6 cellular contexts compared by ENCODE assay signal in the genomic region with DNA sequence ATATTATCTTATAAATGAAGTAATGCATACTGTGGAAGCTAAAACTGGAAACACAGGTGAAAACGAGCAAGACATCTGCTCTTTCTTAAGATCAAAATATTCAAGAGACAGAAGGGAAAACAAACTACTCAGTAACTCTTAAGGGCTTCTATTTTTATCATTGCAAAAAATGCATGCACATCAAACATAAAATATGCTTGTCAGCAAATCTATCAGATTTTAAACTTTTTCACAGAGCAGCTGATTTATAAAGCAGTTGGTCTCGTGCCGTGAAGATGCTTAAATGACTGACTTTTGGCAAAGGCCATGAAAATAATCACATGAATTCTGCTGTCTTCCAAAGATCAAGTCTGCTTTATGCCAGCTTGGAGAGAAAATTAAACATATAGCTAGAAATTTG.
"Had no signal": no experiment of that assay in that cellular context is flagged by ENCODE, and none has a peak within 500 bp of the region (broad histone marks: within the 10 kb centered on the region; RNA-seq: fewer than 3 reads in every experiment).

No MANE protein-coding gene starts in this region.

- DNase-seq: Karpas-422, KBM-7, KG1 had no signal

- H3K4me2 ChIP-seq: KMS-11 had no signal

- FAIRE-seq: HTR-8/SVneo had no signal

- H3K27ac ChIP-seq: HL-60, KMS-11 had no signal

- H3K9ac ChIP-seq: KMS-11 had no signal
